Comparison of ENCODE assay signal across 17 cellular contexts in genomic region chr7:151255390-151255789, GRCh38. TPM values are rescaled to one million over a fixed set of nuclear protein-coding genes. Genes with fewer than 3 reads are reported as not detected.
DNase-seq lines count a peak whose midpoint lies in the region; ATAC-seq, FAIRE-seq and TF ChIP-seq lines count a peak whose summit lies in the region.
"Had no signal": no experiment of that assay in that cellular context is flagged by ENCODE, and none has a peak within 500 bp of the region (broad histone marks: within the 10 kb centered on the region; RNA-seq: fewer than 3 reads in every experiment).

No MANE protein-coding gene starts in this region.

- no peak for FAIRE-seq in kidney (lab: Jason Lieb, UNC)
- FAIRE-seq: H54 had no signal

- no peak for ATAC-seq in Right ventricle myocardium superior (ENCODE audit: poor library complexity)

- TF ChIP-seq CTCF in right atrium auricular region (IDR thresholded peaks at IDR 0.05) (no peak), kidney (IDR thresholded peaks at IDR 0.05; ENCODE audit: borderline replicate concordance, extremely low read depth, insufficient read depth) (no peak), osteoblast (IDR thresholded peaks at IDR 0.05; ENCODE audit: extremely low read depth, low read depth, low read length) (no peak)

- no peaks in the 10 kb centered on the region for H3K9me3 ChIP-seq in right atrium auricular region
- no peaks in the 10 kb centered on the region for H3K9me3 ChIP-seq in kidney (ENCODE audit: control insufficient read depth in 1 of 2, low read length in 2 of 2)
- no peaks in the 10 kb centered on the region for H3K9me3 ChIP-seq in osteoblast (ENCODE audit: low read depth, low read length)
- H3K9me3 ChIP-seq: BLaER1, Caco-2 had no signal

- H3K36me3 ChIP-seq in right atrium auricular region (no peaks in the 10 kb centered on the region), kidney (ENCODE audit: control insufficient read depth in 1 of 2, insufficient read depth in 2 of 2, low read length in 2 of 2) (no peaks in the 10 kb centered on the region), osteoblast (ENCODE audit: insufficient read depth, low read length) (no peaks in the 10 kb centered on the region)
- H3K36me3 ChIP-seq: BLaER1 had no signal

- DNase-seq in Right ventricle myocardium superior = peak; percentile 24
- DNase-seq in right atrium auricular region (ENCODE audit: low spot score) = no peak
- DNase-seq in kidney = peak; percentile 41
- peak; percentile 76 for DNase-seq in osteoblast (ENCODE audit: insufficient read length, low spot score, missing footprints)
- no peak for DNase-seq in pons (ENCODE audit: low spot score)
- DNase-seq in NCI-H524 (lab: John Stamatoyannopoulos, UW) = no peak
- DNase-seq in DMS153 treated with DMSO at 0.1 percent for 48 hours (lab: John Stamatoyannopoulos, UW; ENCODE audit: unreplicated experiment) = no peak
- DNase-seq: Caco-2, DMS53, GF-D8 had no signal

- H3K9ac ChIP-seq in kidney (ENCODE audit: low read length in 2 of 2) = no peak overlapping the region
- H3K9ac ChIP-seq: BLaER1 had no signal

- H3K27me3 ChIP-seq in right atrium auricular region (no peaks in the 10 kb centered on the region), osteoblast (ENCODE audit: insufficient read depth, low read length) (peaks cover 12% of the 10 kb centered on the region)

- no peaks in the 10 kb centered on the region for H3K79me2 ChIP-seq in osteoblast (ENCODE audit: insufficient read depth, low read length)

- H3K4me1 ChIP-seq in right atrium auricular region (peaks cover 0 to 44% of the 10 kb centered on the region in 2 donors), kidney (ENCODE audit: control insufficient read depth in 1 of 2, insufficient read depth in 1 of 2, low read depth in 1 of 2, low read length in 2 of 2) (peaks cover 8 to 20% of the 10 kb centered on the region in 2 donors), osteoblast (ENCODE audit: insufficient read depth, low read length) (peaks cover 12% of the 10 kb centered on the region)

- H3K27ac ChIP-seq in right atrium auricular region = no peak overlapping the region
- no peak overlapping the region for H3K27ac ChIP-seq in kidney (ENCODE audit: low read depth in 2 of 2, low read length in 2 of 2)
- H3K27ac ChIP-seq in osteoblast (ENCODE audit: low read depth, low read length) = no peak overlapping the region
- H3K27ac ChIP-seq: 22Rv1, BLaER1 had no signal

- H2AFZ ChIP-seq in osteoblast (ENCODE audit: low read length) = no peak overlapping the region

- no peaks in the 10 kb centered on the region for H4K20me1 ChIP-seq in osteoblast (ENCODE audit: insufficient read depth, low read length)

- H3K4me2 ChIP-seq in osteoblast (ENCODE audit: insufficient read depth, low read length) = no peak overlapping the region
- H3K4me2 ChIP-seq: BLaER1 had no signal

- intact Hi-C loops in Right ventricle myocardium superior (cut with DNase I) (no loop called here), kidney (cut with DNase I) (no loop called here)

- no peak overlapping the region for H3K4me3 ChIP-seq in right atrium auricular region
- no peak overlapping the region for H3K4me3 ChIP-seq in kidney (ENCODE audit: low read length in 2 of 2)
- no peak overlapping the region for H3K4me3 ChIP-seq in osteoblast (ENCODE audit: insufficient read depth, low read length)
- H3K4me3 ChIP-seq: BLaER1 had no signal

RNA-seq across cellular contexts. Expression of gene SMARCD3, which starts 6.9 kb away (rescaled TPM):
- 131 TPM for total RNA-seq in Right ventricle myocardium superior
- 100 to 1,000 TPM in 1 of 2 donors, 10 to 100 TPM in 1; 81.5 to 125 TPM for total RNA-seq in right atrium auricular region
- 52.5 TPM for total RNA-seq in kidney
- polyA plus RNA-seq in kidney (ENCODE audit: insufficient read depth, low read depth, low replicate concordance) = 46.4 TPM
- total RNA-seq in osteoblast = 37.4 and 40.2 TPM in 2 replicates

RNA-seq across cellular contexts. Expression of gene CHPF2, which starts 23.1 kb away (rescaled TPM):
- 10.5 TPM for total RNA-seq in Right ventricle myocardium superior
- 10 to 100 TPM; 24.7 to 38.1 TPM for total RNA-seq in right atrium auricular region
- 45.2 TPM for total RNA-seq in kidney
- polyA plus RNA-seq in kidney (ENCODE audit: insufficient read depth, low read depth, low replicate concordance) = 15.6 TPM
- total RNA-seq in osteoblast = 77.5 and 83.2 TPM in 2 replicates

RNA-seq across cellular contexts. Expression of gene ABCF2, which starts 28.4 kb away (rescaled TPM):
- 23.9 TPM for total RNA-seq in Right ventricle myocardium superior
- 10 to 100 TPM; 29.7 to 38.6 TPM for total RNA-seq in right atrium auricular region
- total RNA-seq in kidney = 30.8 TPM
- 22.5 TPM for polyA plus RNA-seq in kidney (ENCODE audit: insufficient read depth, low read depth, low replicate concordance)
- 55.1 and 65.9 TPM in 2 replicates for total RNA-seq in osteoblast

RNA-seq across cellular contexts. Expression of gene H2BK1, which starts 45.1 kb away (rescaled TPM):
- not detected for total RNA-seq in Right ventricle myocardium superior
- total RNA-seq in right atrium auricular region = not detected
- not detected for total RNA-seq in kidney
- not detected for polyA plus RNA-seq in kidney (ENCODE audit: insufficient read depth, low read depth, low replicate concordance)
- total RNA-seq in osteoblast = not detected in 2 replicates
- total RNA-seq: A673, Caco-2, HT-29 had no signal
- polyA plus RNA-seq: CD8-positive, alpha-beta memory T cell; IgD-negative memory B cell had no signal

Comparison
In these comparisons a context has a peak if more than half of its experiments do, and no peak if none do; other contexts are left out.
1. DNase-seq: peak in Right ventricle myocardium superior (single experiment), kidney (single experiment) and osteoblast (single experiment); none in right atrium auricular region (single experiment), pons (single experiment), NCI-H524 (0 of 2) and DMS153 treated with DMSO at 0.1 percent for 48 hours (single experiment).